In genomic region chr17:55769625-55770000, GRCh38 we compare ENCODE assay signal across 1 cellular context.
TF ChIP-seq lines count a peak whose summit lies in the region.

No MANE protein-coding gene starts in this region.

TF ChIP-seq in IMR-90, 13 proteins besides CTCF, POLR2A, EP300 and RAD21:
- TF ChIP-seq CEBPB (IDR thresholded peaks at IDR 0.05; ENCODE audit: low read depth, low read length) (peak; percentile 99), MAZ (IDR thresholded peaks at IDR 0.05; ENCODE audit: borderline replicate concordance, low read depth, low read length) (no peak), BHLHE40 (IDR thresholded peaks at IDR 0.05; ENCODE audit: low read depth, low read length) (no peak), ELK1 (IDR thresholded peaks at IDR 0.05; ENCODE audit: borderline replicate concordance, low read depth, low read length) (no peak), SMC3 (IDR thresholded peaks at IDR 0.05; ENCODE audit: low read depth, low read length) (no peak), RCOR1 (IDR thresholded peaks at IDR 0.05; ENCODE audit: insufficient replicate concordance, low read length) (no peak), CHD1 (IDR thresholded peaks at IDR 0.05; ENCODE audit: low read depth, low read length) (no peak), FOS (IDR thresholded peaks at IDR 0.05; ENCODE audit: low read depth, low read length) (peak; percentile 22; the same call in 1 of the 2 replicates), NFE2L2 (IDR thresholded peaks at IDR 0.05; ENCODE audit: low read depth, low read length) (peak; percentile 85), MXI1 (IDR thresholded peaks at IDR 0.05; ENCODE audit: borderline replicate concordance, low read depth, low read length) (no peak), MAFK (IDR thresholded peaks at IDR 0.05; ENCODE audit: low read depth, low read length) (peak; percentile 58), RFX5 (IDR thresholded peaks at IDR 0.05; ENCODE audit: low read depth, low read length) (no peak)
- TF ChIP-seq, protein P1, sequence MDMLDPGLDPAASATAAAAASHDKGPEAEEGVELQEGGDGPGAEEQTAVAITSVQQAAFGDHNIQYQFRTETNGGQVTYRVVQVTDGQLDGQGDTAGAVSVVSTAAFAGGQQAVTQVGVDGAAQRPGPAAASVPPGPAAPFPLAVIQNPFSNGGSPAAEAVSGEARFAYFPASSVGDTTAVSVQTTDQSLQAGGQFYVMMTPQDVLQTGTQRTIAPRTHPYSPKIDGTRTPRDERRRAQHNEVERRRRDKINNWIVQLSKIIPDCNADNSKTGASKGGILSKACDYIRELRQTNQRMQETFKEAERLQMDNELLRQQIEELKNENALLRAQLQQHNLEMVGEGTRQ (IDR thresholded peaks at IDR 0.05; ENCODE audit: low read depth, low read length): no peak
